Comparison of ENCODE assay signal across 16 cellular contexts in the genomic region with DNA sequence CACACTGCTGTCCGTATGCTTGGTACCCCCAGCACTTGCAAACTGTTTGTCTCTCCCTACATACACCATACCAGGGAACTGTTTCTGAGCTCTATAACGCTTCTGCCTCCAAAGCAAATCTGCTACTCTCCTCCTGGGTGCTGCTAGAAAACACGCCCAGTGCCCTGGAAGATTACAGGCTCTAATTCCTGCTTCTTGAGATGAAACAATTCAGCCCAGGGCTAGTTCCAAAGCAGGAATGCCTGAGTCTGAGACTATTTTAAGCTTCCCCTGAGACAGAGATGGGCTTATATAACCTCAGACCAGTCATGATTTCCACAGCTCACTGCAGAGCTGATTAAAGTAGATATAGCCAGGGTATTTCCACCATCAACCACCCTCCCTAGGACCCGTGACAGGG.
"Had no signal": no experiment of that assay in that cellular context is flagged by ENCODE, and none has a peak within 500 bp of the region (broad histone marks: within the 10 kb centered on the region; RNA-seq: fewer than 3 reads in every experiment).

No MANE protein-coding gene starts in this region.

- H3K4me1 ChIP-seq: pancreas, upper lobe of right lung had no signal

- H3K9me3 ChIP-seq: pancreas, upper lobe of right lung had no signal

- DNase-seq: activated CD4-positive, alpha-beta T cell treated with anti-CD3 and anti-CD28 coated beads for 1 hour; activated CD4-positive, alpha-beta T cell treated with anti-CD3 and anti-CD28 coated beads, Interleukin-2, amount 50 U/mL, for 48 hours; activated naive CD4-positive, alpha-beta T cell treated with anti-CD3 and anti-CD28 coated beads for 36 hours; activated naive CD8-positive, alpha-beta T cell treated with anti-CD3 and anti-CD28 coated beads, Interleukin-2, amount 50 U/mL, for 24 hours; dorsolateral prefrontal cortex; endodermal cell; hypothalamus; pancreas; stimulated activated CD4-positive, alpha-beta T cell treated with anti-CD3 and anti-CD28 coated beads, Interleukin-15, amount 100 ng/mL, for 24 hours; stimulated activated CD4-positive, alpha-beta T cell treated with anti-CD3 and anti-CD28 coated beads, Interleukin-4, amount 100 ng/mL, for 1 hour; stimulated activated naive B cell treated with anti-CD40 and anti-IgM and Interleukin-4, amounts not matched to agents 10 μg/mL and 1 μg/mL and 100 μg/mL, for 72 hours; T-helper 1 cell; T1000; upper lobe of right lung had no signal

- H3K27me3 ChIP-seq: dorsolateral prefrontal cortex, pancreas, upper lobe of right lung had no signal

- FAIRE-seq: astrocyte, pancreas had no signal

- H3K4me3 ChIP-seq: dorsolateral prefrontal cortex, pancreas, upper lobe of right lung had no signal

- H3K36me3 ChIP-seq: pancreas, upper lobe of right lung had no signal

- ATAC-seq: activated naive CD8-positive, alpha-beta T cell treated with anti-CD3 and anti-CD28 coated beads, Interleukin-2, amount 50 U/mL, for 24 hours; pancreas; SK-N-SH treated with all-trans-retinoic acid at 6 μM for 48 hours; stimulated activated naive B cell treated with anti-CD40 and anti-IgM and Interleukin-4, amounts not matched to agents 10 μg/mL and 1 μg/mL and 100 μg/mL, for 72 hours; upper lobe of right lung had no signal

- H3K27ac ChIP-seq: pancreas, upper lobe of right lung had no signal
